In genomic region chr13:24923305-24923640, GRCh38 we compare ENCODE assay signal across 8 cellular contexts.
A peak's percentile ranks its signal among the peaks of the same experiment; 100 is the strongest.
DNase-seq lines count a peak whose midpoint lies in the region; ATAC-seq and TF ChIP-seq lines count a peak whose summit lies in the region.

No MANE protein-coding gene starts in this region.

- intact Hi-C loops in CD4-positive, alpha-beta memory T cell (cut with micrococcal nuclease), result loop anchor here (2.0 kb wide), 1 partner anchor 668 kb away; no protein-coding TSS in a partner anchor

- peaks cover 9 to 17% (median 12%) of the 10 kb centered on the region in 4 donors for H3K4me1 Mint-ChIP-seq in CD4-positive, alpha-beta memory T cell
- H3K4me1 Mint-ChIP-seq in endodermal cell, result peaks cover 15% of the 10 kb centered on the region

- peak overlapping the region; percentile 64 to 95 for H3K4me3 ChIP-seq in CD4-positive, alpha-beta memory T cell (ENCODE audit: low read length in 2 of 2)
- H3K4me3 ChIP-seq in endodermal cell (ENCODE audit: low read length), result peak overlapping the region; percentile 98
- H3K4me3 ChIP-seq in mucosa of rectum (ENCODE audit: low read length in 2 of 2), result peak overlapping the region; percentile 81 to 94

- peaks cover 0 to 4% (median 0%) of the 10 kb centered on the region in 8 donors for H3K9me3 Mint-ChIP-seq in CD4-positive, alpha-beta memory T cell
- H3K9me3 Mint-ChIP-seq in endodermal cell, result peaks cover 15% of the 10 kb centered on the region

- peak overlapping the region; percentile 76 for H3K27ac ChIP-seq in CD4-positive, alpha-beta memory T cell (ENCODE audit: low read depth, low read length)
- H3K27ac ChIP-seq in endodermal cell (ENCODE audit: low read depth, low read length) (peak overlapping the region; percentile 88), mucosa of rectum (ENCODE audit: low read depth in 2 of 2, low read length in 2 of 2) (peak overlapping the region; percentile 91 to 98)

- CTCF ChIA-PET in CD4-positive, alpha-beta memory T cell (lab: Charles Lee; ENCODE audit: partially characterized antibody), result no interaction called here

- ATAC-seq in GM18873 (IDR thresholded peaks at IDR 0.05; ENCODE audit: low FRiP score, unreplicated experiment), result peak; percentile 62
- peak; percentile 69 for ATAC-seq in HG03066 (IDR thresholded peaks at IDR 0.05; ENCODE audit: low read depth, unreplicated experiment)

- DNase-seq in CD4-positive, alpha-beta memory T cell, result peak in 1 of 5 donors; percentile 64
- DNase-seq in RPMI7951 (ENCODE audit: low read depth) (peak; percentile 81), endodermal cell (no peak), NCI-H226 (no peak), DMS114 treated with DMSO at 0.1 percent for 48 hours (lab: John Stamatoyannopoulos, UW; ENCODE audit: unreplicated experiment) (no peak)

- 39 to 44% methylated on average over 3 to 8 of the region's 8 CpGs for WGBS in endodermal cell (ENCODE audit: insufficient coverage in 1 of 2, insufficient read length in 1 of 2), 2 experiments

- H3K9ac ChIP-seq in endodermal cell (ENCODE audit: extremely low read depth, low read length, poor library complexity, severe bottlenecking) (peak overlapping the region; percentile 91), mucosa of rectum (ENCODE audit: low read depth in 1 of 2, low read length in 2 of 2) (peak overlapping the region; percentile 79 to 96)

- no peaks in the 10 kb centered on the region for H3K27me3 Mint-ChIP-seq in CD4-positive, alpha-beta memory T cell
- H3K27me3 Mint-ChIP-seq in endodermal cell (ENCODE audit: insufficient read depth), result no peaks in the 10 kb centered on the region

- H3K9me3 ChIP-seq in CD4-positive, alpha-beta memory T cell (ENCODE audit: control insufficient read depth in 1 of 2, low read length in 2 of 2), result no peaks in the 10 kb centered on the region
- H3K9me3 ChIP-seq in endodermal cell (ENCODE audit: control insufficient read depth, low read length) (no peaks in the 10 kb centered on the region), mucosa of rectum (ENCODE audit: control insufficient read depth in 2 of 2, low read length in 2 of 2) (no peaks in the 10 kb centered on the region)

- H3K36me3 ChIP-seq in CD4-positive, alpha-beta memory T cell (ENCODE audit: insufficient read depth, low read length), result no peaks in the 10 kb centered on the region
- H3K36me3 ChIP-seq in endodermal cell (ENCODE audit: control insufficient read depth, insufficient read depth, low read length) (peaks cover 4% of the 10 kb centered on the region), mucosa of rectum (ENCODE audit: control insufficient read depth in 2 of 2, insufficient read depth in 2 of 2, low read length in 2 of 2) (no peaks in the 10 kb centered on the region)

- peaks cover 0 to 10% of the 10 kb centered on the region in 2 donors for H3K36me3 Mint-ChIP-seq in CD4-positive, alpha-beta memory T cell
- H3K36me3 Mint-ChIP-seq in endodermal cell (ENCODE audit: low read depth), result no peaks in the 10 kb centered on the region

- POLR2A ChIA-PET in CD4-positive, alpha-beta memory T cell (lab: Charles Lee; ENCODE audit: partially characterized antibody), result no interaction called here

- no peaks in the 10 kb centered on the region for H3K27me3 ChIP-seq in CD4-positive, alpha-beta memory T cell (ENCODE audit: insufficient read depth, low read length)
- H3K27me3 ChIP-seq in endodermal cell (ENCODE audit: control insufficient read depth, insufficient read depth, low read length, poor library complexity, severe bottlenecking), result no peaks in the 10 kb centered on the region
- H3K27me3 ChIP-seq in mucosa of rectum (ENCODE audit: control insufficient read depth in 2 of 2, insufficient read depth in 2 of 2, low read length in 2 of 2), result no peaks in the 10 kb centered on the region

- peaks cover 11% of the 10 kb centered on the region for H3K4me1 ChIP-seq in CD4-positive, alpha-beta memory T cell (ENCODE audit: insufficient read depth, low read length)
- H3K4me1 ChIP-seq in endodermal cell (ENCODE audit: control insufficient read depth, insufficient read depth, low read length), result peaks cover 3% of the 10 kb centered on the region
- H3K4me1 ChIP-seq in mucosa of rectum (ENCODE audit: control insufficient read depth in 2 of 2, insufficient read depth in 2 of 2, low read length in 2 of 2), result peaks cover 4 to 8% of the 10 kb centered on the region in 2 donors

- peak overlapping the region; percentile 90 to 99 (median 96) for H3K27ac Mint-ChIP-seq in CD4-positive, alpha-beta memory T cell
- H3K27ac Mint-ChIP-seq in endodermal cell, result peak overlapping the region; percentile 99

- peak overlapping the region; percentile 91 to 99 (median 97) for H3K4me3 Mint-ChIP-seq in CD4-positive, alpha-beta memory T cell
- H3K4me3 Mint-ChIP-seq in endodermal cell, result peak overlapping the region; percentile 95

- no peak for TF ChIP-seq CTCF in endodermal cell (conservative IDR thresholded peaks at IDR 0.05)
